In genomic region chr17:1423456-1424135, GRCh38 we compare ENCODE assay signal across 14 cellular contexts. TPM values are rescaled to one million over a fixed set of nuclear protein-coding genes. Genes with fewer than 3 reads are reported as not detected.
A peak's percentile ranks its signal among the peaks of the same experiment; 100 is the strongest.
DNase-seq lines count a peak whose midpoint lies in the region; ATAC-seq, FAIRE-seq and TF ChIP-seq lines count a peak whose summit lies in the region.
"Had no signal": no experiment of that assay in that cellular context is flagged by ENCODE, and none has a peak within 500 bp of the region (broad histone marks: within the 10 kb centered on the region; RNA-seq: fewer than 3 reads in every experiment).

No MANE protein-coding gene starts in this region.

- POLR2A ChIA-PET in endothelial cell of umbilical vein (lab: Charles Lee) = interaction anchor here (0.6 to 1.1 kb wide), 2 partner anchors 29 to 32 kb away, joined by 3 to 4 read pairs; partner anchors contain the start of gene CRK

- no peak overlapping the region for H3K4me3 ChIP-seq in endothelial cell of umbilical vein (replicated peaks in 1 of 3; ENCODE audit: insufficient read depth in 1 of 3, low read depth in 1 of 3, low read length in 3 of 3)
- H3K4me3 ChIP-seq in GM23338 = no peak overlapping the region

- TF ChIP-seq RAD21 in Ishikawa (IDR thresholded peaks at IDR 0.05; ENCODE audit: low read depth) = no peak

- H3K27ac ChIP-seq in endothelial cell of umbilical vein (ENCODE audit: insufficient read depth, low read depth, low read length) (peak overlapping the region; percentile 90), GM23338 (ENCODE audit: low read depth) (no peak overlapping the region)

- ATAC-seq in GM23338 (no peak), GM21360 (IDR thresholded peaks at IDR 0.05; ENCODE audit: unreplicated experiment) (no peak)

- H3K79me2 ChIP-seq in endothelial cell of umbilical vein (ENCODE audit: control insufficient read depth, insufficient read depth, low read length) = peaks cover 48% of the 10 kb centered on the region
- H3K79me2 ChIP-seq in GM23338 (replicated peaks; ENCODE audit: insufficient read depth) = peaks cover 63% of the 10 kb centered on the region

- peaks cover 5 to 12% of the 10 kb centered on the region in 2 experiments for H3K36me3 ChIP-seq in endothelial cell of umbilical vein (ENCODE audit: control insufficient read depth in 2 of 2, extremely low read depth in 1 of 2, insufficient read depth in 2 of 2, low read length in 2 of 2)
- H3K36me3 ChIP-seq in GM23338 (ENCODE audit: insufficient read depth) = peaks cover 22% of the 10 kb centered on the region

- intact Hi-C loops in endothelial cell of umbilical vein (cut with micrococcal nuclease) = loop anchor here (1.0 to 2.0 kb wide), 3 partner anchors 10 to 23 kb away; partner anchors contain the start of gene YWHAE

- no peaks in the 10 kb centered on the region for H3K4me1 Mint-ChIP-seq in GM23338

- peak overlapping the region; percentile 44 for H3K9ac ChIP-seq in endothelial cell of umbilical vein (replicated peaks; ENCODE audit: extremely low read depth, insufficient read depth, low read length)

- peaks cover 4% of the 10 kb centered on the region for H4K20me1 ChIP-seq in endothelial cell of umbilical vein (replicated peaks; ENCODE audit: control insufficient read depth, extremely low read depth, insufficient read depth, low read length)
- peaks cover 40% of the 10 kb centered on the region for H4K20me1 ChIP-seq in GM23338 (replicated peaks; ENCODE audit: insufficient read depth)

- TF ChIP-seq POLR2A in endothelial cell of umbilical vein (IDR thresholded peaks at IDR 0.05; ENCODE audit: low read depth, low read length) (no peak), GM12892 (IDR thresholded peaks at IDR 0.05; ENCODE audit: low read depth, low read length) (no peak)

- no peaks in the 10 kb centered on the region for H3K9me3 ChIP-seq in endothelial cell of umbilical vein (replicated peaks; ENCODE audit: control insufficient read depth, insufficient read depth, low read length)

- H3K9me2 ChIP-seq in GM23338 (ENCODE audit: insufficient read depth) = no peaks in the 10 kb centered on the region

- no peak overlapping the region for H2AFZ ChIP-seq in endothelial cell of umbilical vein (ENCODE audit: low read depth, low read length)
- no peak overlapping the region for H2AFZ ChIP-seq in GM23338

- H3K4me1 ChIP-seq in endothelial cell of umbilical vein (ENCODE audit: control insufficient read depth, extremely low read depth, insufficient read depth, low read length) = peaks cover 25% of the 10 kb centered on the region
- no peaks in the 10 kb centered on the region for H3K4me1 ChIP-seq in GM23338 (ENCODE audit: insufficient read depth)

- peaks cover 50% of the 10 kb centered on the region for H3K36me3 Mint-ChIP-seq in GM23338 (ENCODE audit: low read depth)
- H3K36me3 Mint-ChIP-seq: IgD-negative memory B cell had no signal

- dilution Hi-C loops in endothelial cell of umbilical vein (cut with MboI; ENCODE audit: extremely low pct_ligation_motif_present, low sequenced_read_pairs) = no loop called here

- TF ChIP-seq CTCF in endothelial cell of umbilical vein (IDR thresholded peaks at IDR 0.05; ENCODE audit: extremely low read depth in 1 of 2, insufficient read depth in 1 of 2, low read depth in 1 of 2, low read length in 2 of 2) (no peak), GM23338 (conservative IDR thresholded peaks at IDR 0.05; ENCODE audit: low read depth in 2 of 2) (no peak)

- DNase-seq in A172 (ENCODE audit: low spot score) (peak; percentile 33), endothelial cell of umbilical vein (ENCODE audit: low read depth, low spot score) (no peak), lung microvascular endothelial cell (ENCODE audit: low read depth in 2 of 2) (peak; percentile 16 to 69), GM23338 (ENCODE audit: low spot score) (no peak), GM12892 (ENCODE audit: insufficient read length) (no peak), NCI-H748 (lab: John Stamatoyannopoulos, UW; ENCODE audit: unreplicated experiment) (no peak)
- DNase-seq: activated effector memory CD4-positive, alpha-beta T cell treated with Interleukin-2 at 50 U/mL for 16 hours; C1 segment of cervical spinal cord; H7; stimulated activated CD4-positive, alpha-beta T cell treated with anti-CD3 and anti-CD28 coated beads, Interleukin-2, amount 100 ng/mL, for 24 hours; stimulated activated naive CD8-positive, alpha-beta T cell treated with anti-CD3 and anti-CD28 coated beads, Interleukin-15, Interleukin-2, amounts not matched to agents 100 U/mL and 50 U/mL, for 24 hours had no signal

- no peak for TF ChIP-seq EP300 in Ishikawa (IDR thresholded peaks at IDR 0.05; ENCODE audit: borderline replicate concordance)

- no peak overlapping the region for H3K27ac Mint-ChIP-seq in GM23338

- no peak for FAIRE-seq in endothelial cell of umbilical vein (lab: Jason Lieb, UNC)
- FAIRE-seq in GM12892 (lab: Jason Lieb, UNC) = no peak

- H3K27me3 ChIP-seq in endothelial cell of umbilical vein (ENCODE audit: control insufficient read depth in 2 of 2, insufficient read depth in 2 of 2, low read length in 2 of 2) = no peaks in the 10 kb centered on the region
- no peaks in the 10 kb centered on the region for H3K27me3 ChIP-seq in GM23338 (ENCODE audit: insufficient read depth)

- no peaks in the 10 kb centered on the region for H3K9me1 ChIP-seq in endothelial cell of umbilical vein (replicated peaks; ENCODE audit: control insufficient read depth, extremely low read depth, insufficient read depth, low read length)

- no TSS peak for BruUV-seq in endothelial cell of umbilical vein (replicated peaks; lab: Mats Ljungman, UMichigan)

- peaks cover 23% of the 10 kb centered on the region; the same call in 1 of the 2 replicates for H3F3A ChIP-seq in GM23338 (replicated peaks; ENCODE audit: low read depth)

- H3K9me3 Mint-ChIP-seq in GM23338 = no peaks in the 10 kb centered on the region
- H3K9me3 Mint-ChIP-seq: IgD-negative memory B cell had no signal

- H3K27me3 Mint-ChIP-seq in GM23338 (ENCODE audit: insufficient read depth, low read depth, poor library complexity) = peaks cover 7% of the 10 kb centered on the region
- H3K27me3 Mint-ChIP-seq: IgD-negative memory B cell had no signal

- H3K4me2 ChIP-seq in endothelial cell of umbilical vein (ENCODE audit: insufficient read depth, low read length) (peak overlapping the region; percentile 40), GM23338 (no peak overlapping the region)

- H3K4me3 Mint-ChIP-seq in GM23338 = no peak overlapping the region
- H3K4me3 Mint-ChIP-seq: IgD-negative memory B cell had no signal

- CTCF ChIA-PET in endothelial cell of umbilical vein (lab: Charles Lee) = interaction anchor here (0.7 to 2.0 kb wide), 7 partner anchors 9 to 191 kb away, joined by 3 to 21 read pairs (median 4); no protein-coding TSS in a partner anchor

TF ChIP-seq in Ishikawa, 13 proteins besides CTCF, POLR2A, EP300 and RAD21 (continues in another document):
- TF ChIP-seq, protein P1, sequence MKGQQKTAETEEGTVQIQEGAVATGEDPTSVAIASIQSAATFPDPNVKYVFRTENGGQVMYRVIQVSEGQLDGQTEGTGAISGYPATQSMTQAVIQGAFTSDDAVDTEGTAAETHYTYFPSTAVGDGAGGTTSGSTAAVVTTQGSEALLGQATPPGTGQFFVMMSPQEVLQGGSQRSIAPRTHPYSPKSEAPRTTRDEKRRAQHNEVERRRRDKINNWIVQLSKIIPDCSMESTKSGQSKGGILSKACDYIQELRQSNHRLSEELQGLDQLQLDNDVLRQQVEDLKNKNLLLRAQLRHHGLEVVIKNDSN (IDR thresholded peaks at IDR 0.05) = peak; percentile 70

TF ChIP-seq in endothelial cell of umbilical vein, 7 proteins besides CTCF, POLR2A, EP300 and RAD21 (continues in another document):
- TF ChIP-seq, protein P2, sequence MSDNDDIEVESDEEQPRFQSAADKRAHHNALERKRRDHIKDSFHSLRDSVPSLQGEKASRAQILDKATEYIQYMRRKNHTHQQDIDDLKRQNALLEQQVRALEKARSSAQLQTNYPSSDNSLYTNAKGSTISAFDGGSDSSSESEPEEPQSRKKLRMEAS (IDR thresholded peaks at IDR 0.05; ENCODE audit: insufficient read depth, insufficient read length) = no peak
- TF ChIP-seq FOS (IDR thresholded peaks at IDR 0.05; ENCODE audit: borderline replicate concordance, insufficient read depth, low read length) = no peak

TF ChIP-seq in GM23338, 12 proteins besides CTCF, POLR2A, EP300 and RAD21 (continues in another document):
- no peak for TF ChIP-seq ZNF114 (CRISPR knock-in tag; IDR thresholded peaks at IDR 0.05)
- TF ChIP-seq EZH2phosphoT487 (IDR thresholded peaks at IDR 0.05; ENCODE audit: unreplicated experiment) = no peak
- TF ChIP-seq ZNF331 (CRISPR knock-in tag; IDR thresholded peaks at IDR 0.05; ENCODE audit: low read depth) = no peak
- no peak for TF ChIP-seq CREB1 (CRISPR knock-in tag; IDR thresholded peaks at IDR 0.05; ENCODE audit: low read depth)

RNA-seq across cellular contexts. Expression of gene YWHAE, which starts 23.6 kb away (rescaled TPM):
- total RNA-seq in A172 (2014; rRNA removed; shearing (Covaris generic)) = 705 and 754 TPM in 2 replicates
- 819 and 848 TPM in 2 replicates for total RNA-seq in endothelial cell of umbilical vein
- polyA plus RNA-seq in endothelial cell of umbilical vein = 325 and 396 TPM in 2 replicates
- 840 and 857 TPM in 2 replicates for polyA plus RNA-seq in endothelial cell of umbilical vein (2011; cell fraction: cytosol; rRNA removed)
- 329 and 517 TPM in 2 replicates for polyA plus RNA-seq in endothelial cell of umbilical vein (2011; cell fraction: nucleus; rRNA removed)
- 907 and 1,093 TPM in 2 replicates for polyA plus RNA-seq in endothelial cell of umbilical vein (2012)
- polyA minus RNA-seq in endothelial cell of umbilical vein = 387 and 461 TPM in 2 replicates
- polyA minus RNA-seq in endothelial cell of umbilical vein (2011; cell fraction: cytosol; rRNA and poly(A)+ RNA removed) = 487 TPM
- 155 and 169 TPM in 2 replicates for polyA minus RNA-seq in endothelial cell of umbilical vein (2011; cell fraction: nucleus; rRNA and poly(A)+ RNA removed)
- total RNA-seq in lung microvascular endothelial cell = 302 and 318 TPM in 2 replicates
- 1,251 and 1,409 TPM in 2 replicates for total RNA-seq in GM23338 (2014; rRNA removed; shearing (Covaris generic))
- polyA plus RNA-seq in GM23338 (2016; fragmentation: Nextera tagmentation; extraction: Ambion mirVana) = 1,271 and 1,283 TPM in 2 replicates
- polyA plus RNA-seq in GM12892 (2012; ENCODE audit: missing spikeins) = 375 TPM

RNA-seq across cellular contexts. Expression of gene CRK, which starts 32.4 kb away (rescaled TPM):
- total RNA-seq in A172 (2014; rRNA removed; shearing (Covaris generic)) = 84.2 and 89.2 TPM in 2 replicates
- total RNA-seq in endothelial cell of umbilical vein = 67.2 and 71.3 TPM in 2 replicates
- 41.2 and 52.8 TPM in 2 replicates for polyA plus RNA-seq in endothelial cell of umbilical vein
- 60.3 and 63.7 TPM in 2 replicates for polyA plus RNA-seq in endothelial cell of umbilical vein (2011; cell fraction: cytosol; rRNA removed)
- 27.0 and 33.4 TPM in 2 replicates for polyA plus RNA-seq in endothelial cell of umbilical vein (2011; cell fraction: nucleus; rRNA removed)
- polyA plus RNA-seq in endothelial cell of umbilical vein (2012) = 55.9 and 69.4 TPM in 2 replicates
- polyA minus RNA-seq in endothelial cell of umbilical vein = 85.7 and 87.4 TPM in 2 replicates
- 31.6 TPM for polyA minus RNA-seq in endothelial cell of umbilical vein (2011; cell fraction: cytosol; rRNA and poly(A)+ RNA removed)
- 21.8 and 27.1 TPM in 2 replicates for polyA minus RNA-seq in endothelial cell of umbilical vein (2011; cell fraction: nucleus; rRNA and poly(A)+ RNA removed)
- 81.7 and 95.8 TPM in 2 replicates for total RNA-seq in lung microvascular endothelial cell
- total RNA-seq in GM23338 (2014; rRNA removed; shearing (Covaris generic)) = 59.8 and 61.1 TPM in 2 replicates
- 28.6 and 32.6 TPM in 2 replicates for polyA plus RNA-seq in GM23338 (2016; fragmentation: Nextera tagmentation; extraction: Ambion mirVana)
- 7.4 TPM for polyA plus RNA-seq in GM12892 (2012; ENCODE audit: missing spikeins)

Comparison
In these comparisons a context has a peak if more than half of its experiments do, and no peak if none do; other contexts are left out.
1. DNase-seq: peak in A172 (single experiment) and lung microvascular endothelial cell (2 of 2); none in endothelial cell of umbilical vein (single experiment), GM23338 (single experiment), GM12892 (single experiment) and NCI-H748 (single experiment).